Comparison of ENCODE assay signal across 8 cellular contexts in genomic region chr11:57644748-57645715, GRCh38. TPM values are rescaled to one million over a fixed set of nuclear protein-coding genes. Genes with fewer than 3 reads are reported as not detected.
DNase-seq lines count a peak whose midpoint lies in the region; ATAC-seq, FAIRE-seq and TF ChIP-seq lines count a peak whose summit lies in the region.

No MANE protein-coding gene starts in this region.

- TF ChIP-seq CTCF in GM10248 (IDR thresholded peaks at IDR 0.05; ENCODE audit: control extremely low read depth, extremely low read depth, low read depth, missing control alignments) = peak; percentile 65
- peak; percentile 97 for TF ChIP-seq CTCF in HFFc6 (IDR thresholded peaks at IDR 0.05)
- TF ChIP-seq CTCF in WERI-Rb-1 (IDR thresholded peaks at IDR 0.05; ENCODE audit: low read depth, low read length) = peak; percentile 73
- TF ChIP-seq CTCF in bronchial epithelial cell (IDR thresholded peaks at IDR 0.05; ENCODE audit: insufficient read depth, low read length, severe bottlenecking) = peak; percentile 88

- no peak for FAIRE-seq in bronchial epithelial cell (lab: Jason Lieb, UNC)

- H3K36me3 ChIP-seq in WERI-Rb-1 (no peaks in the 10 kb centered on the region), bronchial epithelial cell (ENCODE audit: control insufficient read depth, insufficient read depth, low read length) (no peaks in the 10 kb centered on the region)

- no peaks in the 10 kb centered on the region for H3K9me3 Mint-ChIP-seq in HFFc6

- H3K4me3 ChIP-seq in WERI-Rb-1 (ENCODE audit: low read depth, low read length) (no peak overlapping the region), bronchial epithelial cell (ENCODE audit: low read depth, low read length) (no peak overlapping the region)

- H3K27me3 ChIP-seq in WERI-Rb-1 (ENCODE audit: insufficient read depth, low read depth, severe bottlenecking) (peaks cover 49% of the 10 kb centered on the region), bronchial epithelial cell (ENCODE audit: control insufficient read depth, insufficient read depth, low read length) (peaks cover 19% of the 10 kb centered on the region)

- ATAC-seq in HG02840 (IDR thresholded peaks at IDR 0.05; ENCODE audit: low FRiP score, unreplicated experiment) = no peak

- no peak overlapping the region for H3K4me3 Mint-ChIP-seq in HFFc6

- CTCF ChIA-PET in GM10248 (lab: Yijun Ruan, JAX) = interaction anchor here (0.5 to 14.1 kb wide), 58 partner anchors 8 to 1128 kb away, joined by 3 to 295 read pairs (median 4); partner anchors contain the start of genes OR5B21, P2RX3, PRG2 and RTN4RL2

- POLR2A ChIA-PET in GM10248 (lab: Yijun Ruan, JAX) = interaction anchor here (0.6 kb wide), 1 partner anchor 112 kb away, joined by 3 read pairs; no protein-coding TSS in a partner anchor

- DNase-seq in GM10248 (ENCODE audit: extremely low spot score) = peak; percentile 82
- DNase-seq in HFFc6 = peak; percentile 57
- DNase-seq in NCI-H1930 (lab: John Stamatoyannopoulos, UW) = peak; percentile 63 to 79
- DNase-seq in WERI-Rb-1 = peak; percentile 85
- peak; percentile 56 for DNase-seq in bronchial epithelial cell (ENCODE audit: low read depth)
- DNase-seq in kidney tubule cell (ENCODE audit: low spot score) = peak; percentile 69
- peak; percentile 81 for DNase-seq in stimulated activated CD4-positive, alpha-beta T cell treated with anti-CD3 and anti-CD28 coated beads, Interleukin-4, amount 100 ng/mL, for 1 hour

- H3K27me3 Mint-ChIP-seq in HFFc6 (ENCODE audit: insufficient read depth) = peaks cover 29% of the 10 kb centered on the region

- H3K36me3 Mint-ChIP-seq in HFFc6 (ENCODE audit: low read depth) = peaks cover 13% of the 10 kb centered on the region

- no peaks in the 10 kb centered on the region for H3K9me3 ChIP-seq in WERI-Rb-1 (ENCODE audit: severe bottlenecking)

- H3K27ac ChIP-seq in WERI-Rb-1 = no peak overlapping the region

- H3K4me1 Mint-ChIP-seq in HFFc6 (ENCODE audit: low read depth) = peaks cover 92% of the 10 kb centered on the region

- 0 out of 2 replicates have a peak overlapping the region, but pooled peaks have one; percentile 7 for H3K27ac Mint-ChIP-seq in HFFc6

RNA-seq across cellular contexts. Expression of gene YPEL4, which starts 4.7 kb away (rescaled TPM):
- under 1 TPM in 5 of 6 experiments, not detected in 1; 0.14 to 0.48 (median 0.28) TPM for total RNA-seq in HFFc6 (2021; fragmentation: NEBNext Ultra II Directional; extraction: Animal tissue kit (Norgen Biotek cat#: 25700))
- total RNA-seq in bronchial epithelial cell = 0.26 TPM in 1 of 2 replicates, not detected in the other

RNA-seq across cellular contexts. Expression of gene CLP1, which starts 12.5 kb away (rescaled TPM):
- total RNA-seq in HFFc6 (2021; fragmentation: NEBNext Ultra II Directional; extraction: Animal tissue kit (Norgen Biotek cat#: 25700)) = 10 to 100 TPM; 13.0 to 17.1 (median 15.6) TPM
- total RNA-seq in bronchial epithelial cell = 15.7 and 28.2 TPM in 2 replicates

RNA-seq across cellular contexts. Expression of gene ZDHHC5, which starts 22.9 kb away (rescaled TPM):
- 10 to 100 TPM; 67.5 to 82.1 (median 74.1) TPM for total RNA-seq in HFFc6 (2021; fragmentation: NEBNext Ultra II Directional; extraction: Animal tissue kit (Norgen Biotek cat#: 25700))
- total RNA-seq in bronchial epithelial cell = 30.3 and 43.5 TPM in 2 replicates

RNA-seq across cellular contexts. Expression of gene SERPING1, which starts 47.5 kb away (rescaled TPM):
- under 1 TPM in 5 of 6 experiments, not detected in 1; 0.11 to 0.51 (median 0.25) TPM for total RNA-seq in HFFc6 (2021; fragmentation: NEBNext Ultra II Directional; extraction: Animal tissue kit (Norgen Biotek cat#: 25700))
- 1.3 and 2.0 TPM in 2 replicates for total RNA-seq in bronchial epithelial cell
